Comparison of ENCODE assay signal across 11 cellular contexts in the genomic region with DNA sequence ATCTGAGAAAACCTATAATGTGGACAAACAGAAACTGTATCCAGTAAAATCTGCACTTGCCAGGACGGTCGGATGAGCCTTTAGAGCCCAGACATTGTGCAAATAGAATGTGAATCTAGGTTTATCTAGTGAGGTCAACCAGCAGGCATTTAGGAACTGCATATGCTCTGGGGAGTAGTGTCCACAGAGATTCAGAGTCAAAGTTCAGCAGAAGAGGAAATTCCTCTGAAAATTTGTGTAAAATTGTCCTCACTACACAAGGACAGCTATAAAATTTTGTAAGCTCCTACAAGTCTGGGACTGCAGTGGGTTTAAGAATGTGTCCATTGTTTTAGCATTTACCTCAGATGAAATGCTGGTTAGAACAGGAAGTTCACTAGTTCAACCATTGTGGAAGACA. TPM values are rescaled to one million over a fixed set of nuclear protein-coding genes. Genes with fewer than 3 reads are reported as not detected.
DNase-seq lines count a peak whose midpoint lies in the region; ATAC-seq, FAIRE-seq and TF ChIP-seq lines count a peak whose summit lies in the region.
"Had no signal": no experiment of that assay in that cellular context is flagged by ENCODE, and none has a peak within 500 bp of the region (broad histone marks: within the 10 kb centered on the region; RNA-seq: fewer than 3 reads in every experiment).

No MANE protein-coding gene starts in this region.

- H3K9me3 ChIP-seq in A549, result no peaks in the 10 kb centered on the region

- peak overlapping the region; percentile 48 for H3K4me2 ChIP-seq in A549

- peak in 1 of 2 experiments; percentile 84 for DNase-seq in A549 (ENCODE audit: low read depth in 1 of 2, low spot score in 1 of 2)
- peak; percentile 72 for DNase-seq in COLO829 (ENCODE audit: low spot score)
- DNase-seq in activated CD8-positive, alpha-beta T cell treated with anti-CD3 and anti-CD28 coated beads for 36 hours, result no peak
- DNase-seq in foreskin melanocyte, result peak; percentile 71
- DNase-seq in NCI-H345 treated with DMSO at 0.1 percent for 48 hours (lab: John Stamatoyannopoulos, UW; ENCODE audit: unreplicated experiment), result no peak
- DNase-seq in hypothalamus (lab: John Stamatoyannopoulos, UW), result no peak
- DNase-seq: activated CD4-positive, alpha-beta T cell treated with anti-CD3 and anti-CD28 coated beads for 4 hours had no signal

- POLR2A ChIA-PET in A549 (lab: Yijun Ruan, JAX), result no interaction called here
- POLR2A ChIA-PET in activated CD8-positive, alpha-beta T cell treated with anti-CD3 and anti-CD28 coated beads for 36 hours (lab: Charles Lee), result interaction anchor here (2.4 to 8.3 kb wide), 4 partner anchors 10 to 46 kb away, joined by 15 to 64 read pairs (median 41); partner anchors contain the start of genes ANKRD12 and NDUFV2

- TF ChIP-seq POLR2A in A549 (IDR thresholded peaks at IDR 0.05; ENCODE audit: low read length), result no peak

- peaks cover 15% of the 10 kb centered on the region for H3K36me3 Mint-ChIP-seq in activated CD8-positive, alpha-beta T cell treated with anti-CD3 and anti-CD28 coated beads for 36 hours (ENCODE audit: low read depth)

- no peak overlapping the region for H3K4me3 Mint-ChIP-seq in activated CD8-positive, alpha-beta T cell treated with anti-CD3 and anti-CD28 coated beads for 36 hours

- TF ChIP-seq EP300 in A549 (IDR thresholded peaks at IDR 0.05), result peak in 1 of 2 experiments; percentile 33; a peak in 1 of 5 replicates

- no peaks in the 10 kb centered on the region for H3K27me3 Mint-ChIP-seq in activated CD8-positive, alpha-beta T cell treated with anti-CD3 and anti-CD28 coated beads for 36 hours

- peaks cover 69% of the 10 kb centered on the region for H3K4me1 Mint-ChIP-seq in activated CD8-positive, alpha-beta T cell treated with anti-CD3 and anti-CD28 coated beads for 36 hours (ENCODE audit: low read depth)

- H3K9me3 Mint-ChIP-seq in activated CD8-positive, alpha-beta T cell treated with anti-CD3 and anti-CD28 coated beads for 36 hours, result no peaks in the 10 kb centered on the region

- H3K4me3 ChIP-seq in A549, result no peak overlapping the region

- no peak for TF ChIP-seq RAD21 in A549 (conservative IDR thresholded peaks at IDR 0.05 in 1 of 2, IDR thresholded peaks at IDR 0.05 in 1 of 2)

- peaks cover 37% of the 10 kb centered on the region for H3K4me1 ChIP-seq in A549

- TF ChIP-seq CTCF in A549 (IDR thresholded peaks at IDR 0.05), result no peak
- no peak for TF ChIP-seq CTCF in activated CD8-positive, alpha-beta T cell treated with anti-CD3 and anti-CD28 coated beads for 36 hours (IDR thresholded peaks at IDR 0.05)

- FAIRE-seq in A549 (lab: Jason Lieb, UNC), result no peak
- FAIRE-seq: colon had no signal

- H3K27ac ChIP-seq in A549, result peak overlapping the region; percentile 49 to 72
- H3K27ac ChIP-seq: C4-2B had no signal

- 13% methylated on average over 2 of the region's 2 CpGs for WGBS in A549 (ENCODE audit: missing lambda C conversion rate)

- H3K27ac Mint-ChIP-seq in activated CD8-positive, alpha-beta T cell treated with anti-CD3 and anti-CD28 coated beads for 36 hours, result peak overlapping the region; percentile 74

- peak in 1 of 2 experiments; percentile 85; a peak in 3 of 6 replicates for ATAC-seq in A549
- ATAC-seq in activated CD8-positive, alpha-beta T cell treated with anti-CD3 and anti-CD28 coated beads for 36 hours, result no peak
- ATAC-seq in HG02798 (IDR thresholded peaks at IDR 0.05; ENCODE audit: poor library complexity, unreplicated experiment), result no peak
- ATAC-seq in HG02610 (IDR thresholded peaks at IDR 0.05; ENCODE audit: unreplicated experiment), result no peak

- CTCF ChIA-PET in A549 (lab: Yijun Ruan, JAX), result interaction anchor here (1.1 to 3.0 kb wide), 2 partner anchors 9 to 19 kb away, joined by 4 to 9 read pairs; no protein-coding TSS in a partner anchor
- CTCF ChIA-PET in activated CD8-positive, alpha-beta T cell treated with anti-CD3 and anti-CD28 coated beads for 36 hours (lab: Charles Lee), result interaction anchor here (1.2 kb wide), 2 partner anchors 10 to 19 kb away, joined by 3 to 4 read pairs; no protein-coding TSS in a partner anchor

- intact Hi-C loops in activated CD8-positive, alpha-beta T cell treated with anti-CD3 and anti-CD28 coated beads for 36 hours (cut with micrococcal nuclease), result no loop called here

TF ChIP-seq in A549, 52 proteins besides CTCF, POLR2A, EP300 and RAD21:
- TF ChIP-seq RFX5 (IDR thresholded peaks at IDR 0.05) (no peak), EHF (CRISPR knock-in tag; IDR thresholded peaks at IDR 0.05) (no peak), ESRRA (IDR thresholded peaks at IDR 0.05; ENCODE audit: borderline replicate concordance, low read length) (no peak), RNF2 (IDR thresholded peaks at IDR 0.05; ENCODE audit: borderline replicate concordance, low read depth) (no peak), FOSL2 (IDR thresholded peaks at IDR 0.05) (no peak), FOSL2 (CRISPR knock-in tag; IDR thresholded peaks at IDR 0.05) (peak; percentile 39), CBX8 (IDR thresholded peaks at IDR 0.05) (no peak), ZC3H11A (IDR thresholded peaks at IDR 0.05) (no peak), RCOR1 (IDR thresholded peaks at IDR 0.05; ENCODE audit: low read depth, low read length) (no peak), POLR2AphosphoS2 (conservative IDR thresholded peaks at IDR 0.05; ENCODE audit: low read length) (no peak), ZFP36 (IDR thresholded peaks at IDR 0.05; ENCODE audit: borderline replicate concordance, partially characterized antibody) (no peak), NR3C1 (IDR thresholded peaks at IDR 0.05) (no peak), ELK1 (IDR thresholded peaks at IDR 0.05; ENCODE audit: low read depth, low read length) (no peak), GATA3 (IDR thresholded peaks at IDR 0.05; ENCODE audit: borderline replicate concordance) (0 out of 2 replicates have a peak, but pooled peaks have one; percentile 30), CEBPB (IDR thresholded peaks at IDR 0.05) (peak in 1 of 2 experiments; percentile 21; a peak in 1 of 4 replicates)
- TF ChIP-seq, protein P1, sequence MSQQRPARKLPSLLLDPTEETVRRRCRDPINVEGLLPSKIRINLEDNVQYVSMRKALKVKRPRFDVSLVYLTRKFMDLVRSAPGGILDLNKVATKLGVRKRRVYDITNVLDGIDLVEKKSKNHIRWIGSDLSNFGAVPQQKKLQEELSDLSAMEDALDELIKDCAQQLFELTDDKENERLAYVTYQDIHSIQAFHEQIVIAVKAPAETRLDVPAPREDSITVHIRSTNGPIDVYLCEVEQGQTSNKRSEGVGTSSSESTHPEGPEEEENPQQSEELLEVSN (IDR thresholded peaks at IDR 0.05; ENCODE audit: borderline replicate concordance, low read depth), result no peak
- TF ChIP-seq, protein P2, sequence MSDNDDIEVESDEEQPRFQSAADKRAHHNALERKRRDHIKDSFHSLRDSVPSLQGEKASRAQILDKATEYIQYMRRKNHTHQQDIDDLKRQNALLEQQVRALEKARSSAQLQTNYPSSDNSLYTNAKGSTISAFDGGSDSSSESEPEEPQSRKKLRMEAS (IDR thresholded peaks at IDR 0.05), result no peak

RNA-seq across cellular contexts. Expression of gene NDUFV2, which starts 9.8 kb away (rescaled TPM):
- 152 and 180 TPM in 2 replicates for polyA plus RNA-seq in A549 (2011; rRNA removed)
- polyA plus RNA-seq in A549 (2012; cell fraction: cytosol; rRNA removed), result 72.8 and 73.2 TPM in 2 replicates
- 23.8 and 34.1 TPM in 2 replicates for polyA plus RNA-seq in A549 (2012; cell fraction: nucleus; rRNA removed)
- polyA plus RNA-seq in A549 (2017; fragmentation: RNase III; extraction: RNeasy Plus Mini Kit Qiagen cat#74134 plus additional on column Dnase treatment), result 105 to 115 TPM (median 108 TPM) in 3 replicates
- polyA minus RNA-seq in A549 (2011; rRNA and poly(A)+ RNA removed), result 19.1 and 26.4 TPM in 2 replicates
- 100 to 1,000 TPM; 324 to 332 TPM for total RNA-seq in activated CD8-positive, alpha-beta T cell treated with anti-CD3 and anti-CD28 coated beads for 36 hours

RNA-seq across cellular contexts. Expression of gene ANKRD12, which starts 43.9 kb away (rescaled TPM):
- polyA plus RNA-seq in A549 (2011; rRNA removed) (7.3 and 8.0 TPM in 2 replicates), A549 (2017; fragmentation: RNase III; extraction: RNeasy Plus Mini Kit Qiagen cat#74134 plus additional on column Dnase treatment) (2.6 to 3.2 TPM (median 2.7 TPM) in 3 replicates)
- 0.50 and 0.70 TPM in 2 replicates for polyA plus RNA-seq in A549 (2012; cell fraction: cytosol; rRNA removed)
- 0.84 and 1.2 TPM in 2 replicates for polyA plus RNA-seq in A549 (2012; cell fraction: nucleus; rRNA removed)
- 12.4 and 17.5 TPM in 2 replicates for polyA minus RNA-seq in A549 (2011; rRNA and poly(A)+ RNA removed)
- 10 to 100 TPM; 62.5 to 68.4 TPM for total RNA-seq in activated CD8-positive, alpha-beta T cell treated with anti-CD3 and anti-CD28 coated beads for 36 hours

Comparison
In these comparisons a context has a peak if more than half of its experiments do, and no peak if none do; other contexts are left out.
1. DNase-seq: peak in COLO829 (single experiment) and foreskin melanocyte (single experiment); none in activated CD8-positive, alpha-beta T cell treated with anti-CD3 and anti-CD28 coated beads for 36 hours (single experiment), NCI-H345 treated with DMSO at 0.1 percent for 48 hours (single experiment) and hypothalamus (0 of 51).